18 cellular contexts compared by ENCODE assay signal in genomic region chr17:64126918-64127317, GRCh38. TPM values are rescaled to one million over a fixed set of nuclear protein-coding genes. Genes with fewer than 3 reads are reported as not detected.
DNase-seq lines count a peak whose midpoint lies in the region; ATAC-seq and TF ChIP-seq lines count a peak whose summit lies in the region.
"Had no signal": no experiment of that assay in that cellular context is flagged by ENCODE, and none has a peak within 500 bp of the region (broad histone marks: within the 10 kb centered on the region; RNA-seq: fewer than 3 reads in every experiment).

No MANE protein-coding gene starts in this region.

- CTCF ChIA-PET in MCF 10A (lab: Yijun Ruan, JAX), result no interaction called here
- CTCF ChIA-PET in SK-N-SH (lab: Yijun Ruan, JAX), result interaction anchor here (1.0 to 29.1 kb wide), 5 partner anchors 45 to 155 kb away, joined by 3 to 810 read pairs (median 4); partner anchors contain the start of gene ICAM2

- H3K9ac ChIP-seq in endocrine pancreas (ENCODE audit: control insufficient read depth, insufficient read depth, low read length), result no peak overlapping the region
- H3K9ac ChIP-seq in SK-N-SH, result no peak overlapping the region
- H3K9ac ChIP-seq: BLaER1, parathyroid adenoma had no signal

- TF ChIP-seq POLR2A in breast epithelium (IDR thresholded peaks at IDR 0.05), result no peak
- TF ChIP-seq POLR2A in uterus (IDR thresholded peaks at IDR 0.05), result no peak

- no peak overlapping the region for H2AFZ ChIP-seq in SK-N-SH (ENCODE audit: low read depth)
- H2AFZ ChIP-seq: parathyroid adenoma had no signal

- no peak for TF ChIP-seq EP300 in SK-N-SH (IDR thresholded peaks at IDR 0.05; ENCODE audit: borderline replicate concordance in 1 of 2, low read depth in 1 of 2, low read length in 1 of 2)

- POLR2A ChIA-PET in MCF 10A (lab: Yijun Ruan, JAX) (interaction anchor here (1.1 to 8.8 kb wide), 6 partner anchors 9 to 43 kb away, joined by 3 to 79 read pairs (median 10); no protein-coding TSS in a partner anchor), SK-N-SH (lab: Yijun Ruan, JAX) (no interaction called here)

- H4K20me1 ChIP-seq in SK-N-SH (ENCODE audit: insufficient read depth), result no peaks in the 10 kb centered on the region

- no peaks in the 10 kb centered on the region for H3K27me3 ChIP-seq in breast epithelium
- no peaks in the 10 kb centered on the region for H3K27me3 ChIP-seq in RWPE2 (ENCODE audit: insufficient read depth, poor library complexity, severe bottlenecking)
- no peaks in the 10 kb centered on the region for H3K27me3 ChIP-seq in endocrine pancreas (ENCODE audit: control insufficient read depth, insufficient read depth, low read length)
- H3K27me3 ChIP-seq in uterus, result no peaks in the 10 kb centered on the region
- H3K27me3 ChIP-seq in SK-N-SH (ENCODE audit: insufficient read depth), result no peaks in the 10 kb centered on the region

- ATAC-seq in RWPE2 (ENCODE audit: low read depth) (peak; percentile 6; the same call in 1 of the 3 replicates), GM21737 (IDR thresholded peaks at IDR 0.05; ENCODE audit: unreplicated experiment) (no peak)

- peak overlapping the region; percentile 51 for H3K4me3 Mint-ChIP-seq in MCF 10A (ENCODE audit: unreplicated experiment)
- H3K4me3 Mint-ChIP-seq: activated naive CD8-positive, alpha-beta T cell treated with anti-CD3 and anti-CD28 coated beads, Interleukin-2, amount 10 ng/mL, durations not matched to agents 7 days and 5 days; memory B cell had no signal

- H3K9me2 ChIP-seq in SK-N-SH, result no peaks in the 10 kb centered on the region

- H3K79me2 ChIP-seq in SK-N-SH (ENCODE audit: insufficient read depth), result peaks cover 48% of the 10 kb centered on the region

- TF ChIP-seq RAD21 in SK-N-SH (IDR thresholded peaks at IDR 0.05; ENCODE audit: low read length), result no peak

- intact Hi-C loops in MCF 10A (cut with micrococcal nuclease), result no loop called here
- intact Hi-C loops in breast epithelium (cut with DNase I; ENCODE audit: low total_unique reads), result no loop called here
- intact Hi-C loops in uterus (cut with DNase I; ENCODE audit: low total_unique reads), result no loop called here

- H3K9me3 ChIP-seq in breast epithelium, result no peaks in the 10 kb centered on the region
- no peaks in the 10 kb centered on the region for H3K9me3 ChIP-seq in RWPE2 (ENCODE audit: severe bottlenecking)
- H3K9me3 ChIP-seq in endocrine pancreas (ENCODE audit: control insufficient read depth, low read length), result no peaks in the 10 kb centered on the region
- no peaks in the 10 kb centered on the region for H3K9me3 ChIP-seq in uterus
- no peaks in the 10 kb centered on the region for H3K9me3 ChIP-seq in SK-N-SH

- H3K9me3 Mint-ChIP-seq in MCF 10A (ENCODE audit: unreplicated experiment), result no peaks in the 10 kb centered on the region
- H3K9me3 Mint-ChIP-seq: activated naive CD8-positive, alpha-beta T cell treated with anti-CD3 and anti-CD28 coated beads, Interleukin-2, amount 10 ng/mL, durations not matched to agents 7 days and 5 days; memory B cell had no signal

- H3K4me1 ChIP-seq in breast epithelium, result peaks cover 0 to 7% of the 10 kb centered on the region in 2 donors
- H3K4me1 ChIP-seq in RWPE2 (ENCODE audit: insufficient read depth, poor library complexity, severe bottlenecking), result peaks cover 27% of the 10 kb centered on the region
- peaks cover 4% of the 10 kb centered on the region for H3K4me1 ChIP-seq in endocrine pancreas (ENCODE audit: control insufficient read depth, insufficient read depth, low read length)
- peaks cover 0 to 7% of the 10 kb centered on the region in 2 donors for H3K4me1 ChIP-seq in uterus
- peaks cover 13 to 18% of the 10 kb centered on the region in 2 experiments; a peak in 3 of 4 replicates for H3K4me1 ChIP-seq in SK-N-SH (ENCODE audit: control insufficient read depth in 1 of 2, insufficient read depth in 2 of 2, low read depth in 1 of 2, low read length in 1 of 2)

- H3K27me3 Mint-ChIP-seq in MCF 10A (ENCODE audit: insufficient read depth, unreplicated experiment), result no peaks in the 10 kb centered on the region
- H3K27me3 Mint-ChIP-seq: memory B cell had no signal

- WGBS in SK-N-SH (ENCODE audit: low lambda C conversion rate), result 39% methylated on average over 1 of the region's 1 CpG

- H3K4me3 ChIP-seq in breast epithelium, result no peak overlapping the region
- no peak overlapping the region for H3K4me3 ChIP-seq in RWPE2 (ENCODE audit: severe bottlenecking)
- peak overlapping the region; percentile 35 for H3K4me3 ChIP-seq in endocrine pancreas (ENCODE audit: control insufficient read depth, insufficient read depth, low read length)
- H3K4me3 ChIP-seq in uterus, result no peak overlapping the region
- no peak overlapping the region for H3K4me3 ChIP-seq in SK-N-SH (ENCODE audit: low read depth in 2 of 2, low read length in 1 of 2)
- H3K4me3 ChIP-seq: BLaER1 had no signal

- H3F3A ChIP-seq in SK-N-SH (replicated peaks; ENCODE audit: insufficient read depth), result peaks cover 8% of the 10 kb centered on the region

- peaks cover 28% of the 10 kb centered on the region for H3K36me3 Mint-ChIP-seq in MCF 10A (ENCODE audit: insufficient read depth, unreplicated experiment)

- H3K27ac ChIP-seq in breast epithelium (no peak overlapping the region), RWPE2 (ENCODE audit: poor library complexity, severe bottlenecking) (peak overlapping the region; percentile 25), uterus (peak overlapping the region; percentile 25 to 60), SK-N-SH (ENCODE audit: low read depth in 2 of 2, low read length in 1 of 2) (no peak overlapping the region)
- H3K27ac ChIP-seq: BLaER1, parathyroid adenoma had no signal

- TSS peak; percentile 3 for BruUV-seq in MCF 10A (replicated peaks; lab: Mats Ljungman, UMichigan)

- no peak for DNase-seq in MCF 10A (ENCODE audit: unreplicated experiment)
- DNase-seq in breast epithelium (ENCODE audit: low spot score in 2 of 2), result no peak
- DNase-seq in RWPE2 (ENCODE audit: low spot score), result no peak
- no peak for DNase-seq in uterus
- DNase-seq in SK-N-SH, result no peak
- no peak for DNase-seq in stimulated activated CD4-positive, alpha-beta T cell treated with anti-CD3 and anti-CD28 coated beads, Interleukin-2, amount 100 ng/mL, for 48 hours
- DNase-seq: activated naive CD8-positive, alpha-beta T cell treated with anti-CD3 and anti-CD28 coated beads, Interleukin-2, amount 10 ng/mL, durations not matched to agents 7 days and 5 days; effector CD4-positive, alpha-beta T cell; hippocampal formation; NCI-H446; SHP77 treated with DMSO at 0.1 percent for 48 hours; stimulated activated CD4-positive, alpha-beta T cell treated with anti-CD3 and anti-CD28 coated beads, Interleukin-1b, Interleukin-23, amount 100 ng/mL, for 48 hours; stimulated activated naive CD4-positive, alpha-beta T cell treated with Interleukin-2 at 50 U/mL for 16 hours had no signal

- TF ChIP-seq CTCF in MCF 10A (IDR thresholded peaks at IDR 0.05; ENCODE audit: unreplicated experiment) (no peak), breast epithelium (IDR thresholded peaks at IDR 0.05) (no peak), RWPE2 (IDR thresholded peaks at IDR 0.05; ENCODE audit: poor library complexity, severe bottlenecking) (no peak), uterus (IDR thresholded peaks at IDR 0.05) (no peak), SK-N-SH (IDR thresholded peaks at IDR 0.05) (no peak)

- peaks cover 23% of the 10 kb centered on the region for H3K4me1 Mint-ChIP-seq in MCF 10A (ENCODE audit: insufficient read depth, unreplicated experiment)

- no peak overlapping the region for H3K4me2 ChIP-seq in SK-N-SH
- H3K4me2 ChIP-seq: BLaER1 had no signal

- no peak overlapping the region for H3K27ac Mint-ChIP-seq in MCF 10A (ENCODE audit: low read depth, unreplicated experiment)
- H3K27ac Mint-ChIP-seq: activated naive CD8-positive, alpha-beta T cell treated with anti-CD3 and anti-CD28 coated beads, Interleukin-2, amount 10 ng/mL, durations not matched to agents 7 days and 5 days; memory B cell had no signal

- H3K36me3 ChIP-seq in breast epithelium (no peaks in the 10 kb centered on the region), RWPE2 (ENCODE audit: low read depth) (peaks cover 3% of the 10 kb centered on the region; the same call in 1 of the 2 replicates), endocrine pancreas (ENCODE audit: control insufficient read depth, insufficient read depth, low read length) (no peaks in the 10 kb centered on the region), uterus (no peaks in the 10 kb centered on the region), SK-N-SH (replicated peaks in 1 of 2; ENCODE audit: control insufficient read depth in 1 of 2, insufficient read depth in 2 of 2, low read length in 1 of 2) (no peaks in the 10 kb centered on the region)
- H3K36me3 ChIP-seq: BLaER1 had no signal

TF ChIP-seq in SK-N-SH, 30 proteins besides CTCF, POLR2A, EP300 and RAD21 (continues in another document):
- no peak for TF ChIP-seq FOXJ3 (CRISPR knock-in tag; IDR thresholded peaks at IDR 0.05)
- no peak for TF ChIP-seq EZH2phosphoT487 (IDR thresholded peaks at IDR 0.05; ENCODE audit: borderline replicate concordance, low read depth)
- TF ChIP-seq MAX (IDR thresholded peaks at IDR 0.05; ENCODE audit: low read depth), result no peak

RNA-seq across cellular contexts. Expression of gene ERN1, which starts 3.0 kb away (rescaled TPM):
- total RNA-seq in MCF 10A (2022), result 79.5 and 87.0 TPM in 2 replicates
- total RNA-seq in breast epithelium, result 10 to 100 TPM; 13.1 to 40.8 (median 34.7) TPM
- 10 to 100 TPM in 3 of 4 donors, 1 to 10 TPM in 1; 4.4 to 56.5 (median 15.0) TPM for total RNA-seq in uterus
- 6.9 and 7.3 TPM in 2 replicates for polyA plus RNA-seq in SK-N-SH (2012; rRNA removed)
- polyA plus RNA-seq in SK-N-SH (2012; cell fraction: cytosol; rRNA removed), result 5.2 and 6.2 TPM in 2 replicates
- 11.4 and 12.2 TPM in 2 replicates for polyA plus RNA-seq in SK-N-SH (2012; cell fraction: nucleus; rRNA removed)

Comparison
In these comparisons a context has a peak if more than half of its experiments do, and no peak if none do; other contexts are left out.
1. H3K27ac ChIP-seq: peak in RWPE2 (single experiment) and uterus (2 of 2); none in breast epithelium (0 of 2) and SK-N-SH (0 of 2).